Comparison of ENCODE assay signal across 8 cellular contexts in the genomic region with DNA sequence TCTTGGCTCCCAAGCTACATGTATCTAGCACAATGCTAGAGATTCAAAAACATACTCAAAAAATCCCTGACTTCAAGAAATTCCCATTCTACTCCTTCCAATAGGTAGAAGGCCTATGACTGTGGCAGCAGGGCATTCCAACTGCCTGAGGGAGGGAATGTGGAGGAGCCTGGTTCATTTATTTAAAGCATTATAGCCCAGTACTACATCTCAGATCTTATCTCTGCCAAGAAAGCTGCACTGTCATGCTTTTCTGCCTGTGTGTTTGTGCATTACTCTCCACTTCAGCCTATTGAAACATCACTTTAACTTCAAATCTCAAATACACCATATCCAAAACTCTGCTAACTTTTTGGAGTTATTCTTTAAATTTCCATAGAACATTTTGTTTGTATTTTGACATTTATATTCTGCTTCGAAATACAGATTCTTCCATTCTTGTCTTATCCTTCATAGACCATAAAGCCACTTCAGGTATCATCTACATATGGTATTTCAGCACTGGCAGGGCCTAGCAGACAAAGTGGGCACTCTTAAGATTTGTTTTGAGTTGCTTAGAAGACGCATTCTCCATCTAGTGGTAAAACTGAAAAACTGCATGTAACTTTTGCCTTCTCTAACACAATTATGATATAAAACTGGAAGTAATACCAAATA. TPM values are rescaled to one million over a fixed set of nuclear protein-coding genes. Genes with fewer than 3 reads are reported as not detected.
DNase-seq lines count a peak whose midpoint lies in the region; ATAC-seq, FAIRE-seq and TF ChIP-seq lines count a peak whose summit lies in the region.

No MANE protein-coding gene starts in this region.

- H4K5ac ChIP-seq in H9 (ENCODE audit: insufficient read length, low read depth, low read length) = no peak overlapping the region

- H3K9me3 Mint-ChIP-seq in H9 (no peaks in the 10 kb centered on the region), brain (no peaks in the 10 kb centered on the region)
- no peaks in the 10 kb centered on the region for H3K9me3 Mint-ChIP-seq in activated naive CD4-positive, alpha-beta T cell treated with anti-CD3 and anti-CD28 coated beads, Interleukin-2, amount 10 ng/mL, durations not matched to agents 7 days and 5 days

- H3K27ac ChIP-seq in H9 (ENCODE audit: insufficient read length, low read depth, low read length) (no peak overlapping the region), keratinocyte (ENCODE audit: control insufficient read depth, insufficient read depth, low read length) (peak overlapping the region; percentile 25), thoracic aorta (peak overlapping the region in 1 of 2 donors; percentile 2)

- H2BK20ac ChIP-seq in H9 (ENCODE audit: low read depth, low read length, poor library complexity, severe bottlenecking) = no peak overlapping the region

- H3K4me2 ChIP-seq in H9 (ENCODE audit: insufficient read depth, insufficient read length, low read length) = no peak overlapping the region
- no peak overlapping the region for H3K4me2 ChIP-seq in keratinocyte (ENCODE audit: control insufficient read depth, extremely low read depth, insufficient read depth, low read depth, low read length)

- H3K79me2 ChIP-seq in H9 (ENCODE audit: insufficient read depth, low read length) (no peaks in the 10 kb centered on the region), keratinocyte (ENCODE audit: control insufficient read depth, insufficient read depth, low read length) (no peaks in the 10 kb centered on the region)

- no peak overlapping the region for H3K4me3 Mint-ChIP-seq in H9
- H3K4me3 Mint-ChIP-seq in brain = no peak overlapping the region
- H3K4me3 Mint-ChIP-seq in activated naive CD4-positive, alpha-beta T cell treated with anti-CD3 and anti-CD28 coated beads, Interleukin-2, amount 10 ng/mL, durations not matched to agents 7 days and 5 days = no peak overlapping the region

- no peak overlapping the region for H3K56ac ChIP-seq in H9 (ENCODE audit: insufficient read length, low read depth, low read length)

- peak; percentile 74 for FAIRE-seq in keratinocyte (lab: Jason Lieb, UNC)

- H4K8ac ChIP-seq in H9 (replicated peaks; ENCODE audit: insufficient read length, low read depth, low read length) = no peak overlapping the region

- H3K4ac ChIP-seq in H9 (ENCODE audit: low read depth, low read length) = no peak overlapping the region

- H3K18ac ChIP-seq in H9 (ENCODE audit: insufficient read length, low read depth, low read length) = no peak overlapping the region

- no CpG with 5 or more reads among the region's 2 CpGs for WGBS in H9 (ENCODE audit: extremely low coverage, insufficient read length, low lambda C conversion rate)

- CTCF ChIA-PET in activated naive CD4-positive, alpha-beta T cell treated with anti-CD3 and anti-CD28 coated beads, Interleukin-2, amount 10 ng/mL, durations not matched to agents 7 days and 5 days (lab: Charles Lee) = interaction anchor here (0.7 to 2.2 kb wide), 12 partner anchors 11 to 525 kb away, joined by 3 to 10 read pairs (median 3); no protein-coding TSS in a partner anchor

- TF ChIP-seq CTCF in H9 (conservative IDR thresholded peaks at IDR 0.05) = peak; percentile 83
- TF ChIP-seq CTCF in brain (conservative IDR thresholded peaks at IDR 0.05) = peak; percentile 62 to 77
- TF ChIP-seq CTCF in keratinocyte (optimal IDR thresholded peaks at IDR 0.05 in 1 of 3, IDR thresholded peaks at IDR 0.05 in 1 of 3, conservative IDR thresholded peaks at IDR 0.05 in 1 of 3; ENCODE audit: extremely low read depth in 1 of 3, insufficient read depth in 2 of 3, low read length in 3 of 3) = peak in 2 of 3 experiments; percentile 53 to 57
- peak; percentile 81 for TF ChIP-seq CTCF in thoracic aorta (IDR thresholded peaks at IDR 0.05)

- H2BK5ac ChIP-seq in H9 (ENCODE audit: insufficient read length, low read length) = no peak overlapping the region

- no peak overlapping the region for H3K23ac ChIP-seq in H9 (ENCODE audit: insufficient read length, low read depth, low read length)

- no peak overlapping the region for H2BK12ac ChIP-seq in H9 (ENCODE audit: insufficient read length, low read depth, low read length)

- no peaks in the 10 kb centered on the region for H3K23me2 ChIP-seq in H9 (ENCODE audit: insufficient read length, low read depth, low read length, poor library complexity, severe bottlenecking)

- no peak overlapping the region for H3T11ph ChIP-seq in H9 (ENCODE audit: low read length)

- no peak overlapping the region for H2BK120ac ChIP-seq in H9 (ENCODE audit: low read depth, low read length, poor library complexity, severe bottlenecking)

- H3K36me3 ChIP-seq in keratinocyte (ENCODE audit: control insufficient read depth in 2 of 2, extremely low read depth in 1 of 2, insufficient read depth in 2 of 2, low read length in 2 of 2) (no peaks in the 10 kb centered on the region), thoracic aorta (no peaks in the 10 kb centered on the region)

- H4K20me1 ChIP-seq in H9 (ENCODE audit: control insufficient read depth, insufficient read depth, insufficient read length) = no peaks in the 10 kb centered on the region
- no peaks in the 10 kb centered on the region for H4K20me1 ChIP-seq in keratinocyte (ENCODE audit: control insufficient read depth, extremely low read depth, insufficient read depth, low read length)

- no peaks in the 10 kb centered on the region for H3K36me3 Mint-ChIP-seq in H9 (ENCODE audit: insufficient read depth in 1 of 3, low read depth in 3 of 3)
- no peaks in the 10 kb centered on the region for H3K36me3 Mint-ChIP-seq in brain
- no peaks in the 10 kb centered on the region for H3K36me3 Mint-ChIP-seq in activated naive CD4-positive, alpha-beta T cell treated with anti-CD3 and anti-CD28 coated beads, Interleukin-2, amount 10 ng/mL, durations not matched to agents 7 days and 5 days

- dilution Hi-C loops in keratinocyte (cut with MboI; ENCODE audit: extremely low pct_ligation_motif_present, low sequenced_read_pairs) = no loop called here

- H2AFZ ChIP-seq in H9 (ENCODE audit: low read length) (no peak overlapping the region), keratinocyte (ENCODE audit: control insufficient read depth, low read length) (no peak overlapping the region)

- H3K27me3 Mint-ChIP-seq in H9 (ENCODE audit: low read depth) = no peaks in the 10 kb centered on the region; the same call in 1 of the 2 replicates
- H3K27me3 Mint-ChIP-seq in brain = no peaks in the 10 kb centered on the region
- H3K27me3 Mint-ChIP-seq in activated naive CD4-positive, alpha-beta T cell treated with anti-CD3 and anti-CD28 coated beads, Interleukin-2, amount 10 ng/mL, durations not matched to agents 7 days and 5 days = no peaks in the 10 kb centered on the region

- H4K91ac ChIP-seq in H9 (ENCODE audit: insufficient read length, low read depth, low read length) = no peak overlapping the region

- H3K4me3 ChIP-seq in keratinocyte (ENCODE audit: control insufficient read depth in 2 of 3, extremely low read depth in 1 of 3, insufficient read depth in 2 of 3, low read depth in 1 of 3, low read length in 3 of 3) (no peak overlapping the region), thoracic aorta (no peak overlapping the region)

- H3K27ac Mint-ChIP-seq in H9 (no peak overlapping the region), brain (peak overlapping the region in 3 of 5 experiments; percentile 15 to 31 (median 29))
- no peak overlapping the region for H3K27ac Mint-ChIP-seq in activated naive CD4-positive, alpha-beta T cell treated with anti-CD3 and anti-CD28 coated beads, Interleukin-2, amount 10 ng/mL, durations not matched to agents 7 days and 5 days

- no peaks in the 10 kb centered on the region for H3K79me1 ChIP-seq in H9 (ENCODE audit: insufficient read depth, low read depth, low read length, poor library complexity, severe bottlenecking)

- no peak overlapping the region for H3K9ac ChIP-seq in H9 (ENCODE audit: extremely low read depth, insufficient read length, low read length)
- peak overlapping the region; percentile 29 for H3K9ac ChIP-seq in keratinocyte (ENCODE audit: control insufficient read depth, extremely low read depth, insufficient read depth, low read length)

- no peak overlapping the region for H2BK15ac ChIP-seq in H9 (ENCODE audit: low read depth, low read length)

- no peak for ATAC-seq in thoracic aorta (ENCODE audit: insufficient number of reproducible peaks, low FRiP score, low read depth)

- DNase-seq in NCI-H1694 treated with DMSO at 0.1 percent for 48 hours (lab: John Stamatoyannopoulos, UW) (peak; percentile 41), NCI-H1694 (lab: John Stamatoyannopoulos, UW) (no peak), H9 (no peak), NCI-H345 treated with DMSO at 0.1 percent for 48 hours (lab: John Stamatoyannopoulos, UW; ENCODE audit: unreplicated experiment) (peak; percentile 16), keratinocyte (ENCODE audit: low read depth, low spot score) (no peak), thoracic aorta (ENCODE audit: low spot score) (no peak)
- no peak for DNase-seq in activated naive CD4-positive, alpha-beta T cell treated with anti-CD3 and anti-CD28 coated beads, Interleukin-2, amount 10 ng/mL, durations not matched to agents 7 days and 5 days

- no peaks in the 10 kb centered on the region for H3K9me1 ChIP-seq in keratinocyte (ENCODE audit: control insufficient read depth, extremely low read depth, insufficient read depth, low read length)

- no peaks in the 10 kb centered on the region; a peak in 1 of 4 replicates for H3K4me1 Mint-ChIP-seq in H9
- H3K4me1 Mint-ChIP-seq in brain = peaks cover 15% of the 10 kb centered on the region
- H3K4me1 Mint-ChIP-seq in activated naive CD4-positive, alpha-beta T cell treated with anti-CD3 and anti-CD28 coated beads, Interleukin-2, amount 10 ng/mL, durations not matched to agents 7 days and 5 days = peaks cover 2% of the 10 kb centered on the region

- H3K4me1 ChIP-seq in H9 (ENCODE audit: insufficient read depth, low read length) = no peaks in the 10 kb centered on the region
- peaks cover 6% of the 10 kb centered on the region for H3K4me1 ChIP-seq in keratinocyte (ENCODE audit: control insufficient read depth, extremely low read depth, insufficient read depth, low read length)
- no peaks in the 10 kb centered on the region for H3K4me1 ChIP-seq in thoracic aorta (ENCODE audit: control insufficient read depth in 1 of 2, low read depth in 2 of 2)

- H3K27me3 ChIP-seq in H9 (ENCODE audit: insufficient read depth, low read length) = no peaks in the 10 kb centered on the region
- no peaks in the 10 kb centered on the region for H3K27me3 ChIP-seq in keratinocyte (ENCODE audit: control insufficient read depth, extremely low read depth, insufficient read depth, low read length)
- H3K27me3 ChIP-seq in thoracic aorta (replicated peaks; ENCODE audit: insufficient read depth) = no peaks in the 10 kb centered on the region

- no peak overlapping the region for H2AK5ac ChIP-seq in H9 (ENCODE audit: insufficient read length, low read length)

- H3K14ac ChIP-seq in H9 (ENCODE audit: insufficient read depth, low read length) = no peak overlapping the region

- no peaks in the 10 kb centered on the region for H3K9me3 ChIP-seq in H9 (ENCODE audit: control insufficient read depth, low read depth, low read length)
- H3K9me3 ChIP-seq in keratinocyte (ENCODE audit: control insufficient read depth, low read depth, low read length) = no peaks in the 10 kb centered on the region
- H3K9me3 ChIP-seq in thoracic aorta = no peaks in the 10 kb centered on the region

RNA-seq across cellular contexts. Expression of a gene that starts 59.1 kb away (rescaled TPM):
- total RNA-seq in H9 (2021) (9.3 and 9.6 TPM in 2 replicates), thoracic aorta (10 to 100 TPM; 25.3 to 27.4 TPM)
- polyA plus RNA-seq in brain (ENCODE audit: insufficient read depth, low read depth, low replicate concordance) (1.7 TPM), keratinocyte (15.5 to 24.3 TPM (median 19.0 TPM) in 3 replicates)
- polyA plus RNA-seq in keratinocyte (2011; ENCODE audit: low read depth) = 41.7 TPM
- polyA plus RNA-seq in keratinocyte (2011; cell fraction: cytosol; rRNA removed) = 8.5 and 18.3 TPM in 2 replicates
- polyA plus RNA-seq in keratinocyte (2011; cell fraction: nucleus; rRNA removed) = 19.4 and 25.3 TPM in 2 replicates
- polyA plus RNA-seq in keratinocyte (2012; ENCODE audit: low replicate concordance) = 11.2 and 14.0 TPM in 2 replicates
- 6.6 to 33.4 TPM (median 20.7 TPM) in 3 replicates for polyA minus RNA-seq in keratinocyte
- polyA minus RNA-seq in keratinocyte (2011; cell fraction: cytosol; rRNA and poly(A)+ RNA removed) = 16.1 TPM
- 22.9 and 41.5 TPM in 2 replicates for polyA minus RNA-seq in keratinocyte (2011; cell fraction: nucleus; rRNA and poly(A)+ RNA removed)

Comparison
In these comparisons a context has a peak if more than half of its experiments do, and no peak if none do; other contexts are left out.
1. DNase-seq: peak in NCI-H1694 treated with DMSO at 0.1 percent for 48 hours (single experiment) and NCI-H345 treated with DMSO at 0.1 percent for 48 hours (single experiment); none in NCI-H1694 (single experiment), H9 (single experiment), keratinocyte (single experiment), thoracic aorta (single experiment) and activated naive CD4-positive, alpha-beta T cell treated with anti-CD3 and anti-CD28 coated beads, Interleukin-2, amount 10 ng/mL, durations not matched to agents 7 days and 5 days (single experiment).
2. H3K27ac Mint-ChIP-seq: peak in brain (3 of 5); none in H9 (0 of 3) and activated naive CD4-positive, alpha-beta T cell treated with anti-CD3 and anti-CD28 coated beads, Interleukin-2, amount 10 ng/mL, durations not matched to agents 7 days and 5 days (single experiment).
3. Peak in every context shown above with its lines, with median percentiles within 50 percentile points of each other: CTCF ChIP-seq.